ENCODE assay signal across 17 cellular contexts in the genomic region with DNA sequence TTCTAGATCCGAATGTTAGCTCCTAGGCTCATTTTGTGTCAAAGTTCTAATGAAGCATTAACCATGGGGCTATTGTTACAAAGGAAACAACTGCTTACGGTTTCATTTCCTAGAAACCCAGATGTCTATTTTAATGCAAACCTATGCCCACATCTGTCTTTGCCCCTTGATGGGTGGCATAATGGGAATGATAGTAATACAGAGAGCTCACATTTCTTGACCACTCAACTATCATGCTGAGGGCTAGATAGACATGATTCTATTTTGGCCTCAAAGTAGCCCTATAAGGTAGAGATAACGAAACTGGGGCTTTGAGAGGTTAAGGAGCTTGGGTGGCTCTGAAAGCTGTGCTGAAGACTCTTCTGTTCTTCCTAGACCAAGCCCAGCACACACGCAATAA. TPM values are rescaled to one million over a fixed set of nuclear protein-coding genes. Genes with fewer than 3 reads are reported as not detected.
DNase-seq lines count a peak whose midpoint lies in the region; ATAC-seq and TF ChIP-seq lines count a peak whose summit lies in the region.
"Had no signal": no experiment of that assay in that cellular context is flagged by ENCODE, and none has a peak within 500 bp of the region (broad histone marks: within the 10 kb centered on the region; RNA-seq: fewer than 3 reads in every experiment).

No MANE protein-coding gene starts in this region.

- H3K27ac Mint-ChIP-seq in stimulated activated memory B cell treated with anti-CD40 and anti-IgM and Interleukin-4, amounts not matched to agents 10 μg/mL and 1 μg/mL and 100 μg/mL, for 72 hours = peak overlapping the region; percentile 96
- H3K27ac Mint-ChIP-seq in effector memory CD8-positive, alpha-beta T cell = no peak overlapping the region
- H3K27ac Mint-ChIP-seq: activated T-helper 2 cell treated with anti-CD3 and anti-CD28 coated beads, Interferon-gamma antibody, Interleukin-2, Interleukin-4, amounts not matched to agents 10 μg/mL and 5 μg/mL and 100 μg/mL, durations not matched to agents 14 hours and 24 hours and 36 hours had no signal

- no peak for TF ChIP-seq CTCF in heart right ventricle (IDR thresholded peaks at IDR 0.05)

- H3K9me3 ChIP-seq in heart right ventricle (peaks cover 0 to 10% (median 0%) of the 10 kb centered on the region in 11 donors), HAP-1 (no peaks in the 10 kb centered on the region)
- H3K9me3 ChIP-seq: Caco-2 had no signal

- no peak overlapping the region for H3K27ac ChIP-seq in heart right ventricle
- H3K27ac ChIP-seq: tibial nerve had no signal

- DNase-seq in stimulated activated CD4-positive, alpha-beta T cell treated with anti-CD3 and anti-CD28 coated beads, Interleukin-4, amount 100 ng/mL, for 4 hours = no peak
- no peak for DNase-seq in effector memory CD8-positive, alpha-beta T cell
- no peak for DNase-seq in heart right ventricle
- DNase-seq in HAP-1 (ENCODE audit: low spot score in 2 of 2) = no peak
- DNase-seq: Caco-2, heart left ventricle, NCI-H1417 treated with DMSO at 0.1 percent for 48 hours had no signal

- peaks cover 0 to 12% (median 0%) of the 10 kb centered on the region in 9 donors for H3K4me1 ChIP-seq in heart right ventricle
- H3K4me1 ChIP-seq in HAP-1 = no peaks in the 10 kb centered on the region
- H3K4me1 ChIP-seq: Caco-2, heart left ventricle, tibial nerve had no signal

- peak overlapping the region in 1 of 10 donors; percentile 15 for H3K4me3 ChIP-seq in heart right ventricle
- H3K4me3 ChIP-seq in HAP-1 = no peak overlapping the region
- H3K4me3 ChIP-seq: tibial nerve had no signal

- WGBS in heart right ventricle, 2 donors = 81 to 83% methylated on average over 4 of the region's 4 CpGs

- H3K27me3 ChIP-seq in heart right ventricle (peaks cover 0 to 15% (median 0%) of the 10 kb centered on the region in 7 donors), HAP-1 (ENCODE audit: low read depth) (peaks cover 14% of the 10 kb centered on the region)
- H3K27me3 ChIP-seq: heart left ventricle, tibial nerve had no signal

- in situ Hi-C loops in HAP-1 (cut with MboI; ENCODE audit: low sequenced_read_pairs) = no loop called here

- H3K27me3 Mint-ChIP-seq in stimulated activated memory B cell treated with anti-CD40 and anti-IgM and Interleukin-4, amounts not matched to agents 10 μg/mL and 1 μg/mL and 100 μg/mL, for 72 hours = no peaks in the 10 kb centered on the region
- peaks cover 13 to 16% of the 10 kb centered on the region in 2 donors for H3K27me3 Mint-ChIP-seq in effector memory CD8-positive, alpha-beta T cell

- intact Hi-C loops in heart right ventricle (cut with DNase I) = no loop called here

- H3K9me3 Mint-ChIP-seq in stimulated activated memory B cell treated with anti-CD40 and anti-IgM and Interleukin-4, amounts not matched to agents 10 μg/mL and 1 μg/mL and 100 μg/mL, for 72 hours = peaks cover 2% of the 10 kb centered on the region
- H3K9me3 Mint-ChIP-seq in effector memory CD8-positive, alpha-beta T cell = no peaks in the 10 kb centered on the region
- H3K9me3 Mint-ChIP-seq: activated T-helper 2 cell treated with anti-CD3 and anti-CD28 coated beads, Interferon-gamma antibody, Interleukin-2, Interleukin-4, amounts not matched to agents 10 μg/mL and 5 μg/mL and 100 μg/mL, durations not matched to agents 14 hours and 24 hours and 36 hours had no signal

- H3K4me1 Mint-ChIP-seq in stimulated activated memory B cell treated with anti-CD40 and anti-IgM and Interleukin-4, amounts not matched to agents 10 μg/mL and 1 μg/mL and 100 μg/mL, for 72 hours = peaks cover 47% of the 10 kb centered on the region
- no peaks in the 10 kb centered on the region for H3K4me1 Mint-ChIP-seq in effector memory CD8-positive, alpha-beta T cell (ENCODE audit: low read depth in 2 of 2)
- H3K4me1 Mint-ChIP-seq: brain had no signal

- H3K36me3 Mint-ChIP-seq in stimulated activated memory B cell treated with anti-CD40 and anti-IgM and Interleukin-4, amounts not matched to agents 10 μg/mL and 1 μg/mL and 100 μg/mL, for 72 hours = peaks cover 19% of the 10 kb centered on the region
- H3K36me3 Mint-ChIP-seq in effector memory CD8-positive, alpha-beta T cell (ENCODE audit: insufficient read depth) = no peaks in the 10 kb centered on the region
- H3K36me3 Mint-ChIP-seq: brain had no signal

- H3K36me3 ChIP-seq in heart right ventricle (no peaks in the 10 kb centered on the region), HAP-1 (replicated peaks) (no peaks in the 10 kb centered on the region)
- H3K36me3 ChIP-seq: heart left ventricle, tibial nerve had no signal

- H3K4me3 Mint-ChIP-seq in stimulated activated memory B cell treated with anti-CD40 and anti-IgM and Interleukin-4, amounts not matched to agents 10 μg/mL and 1 μg/mL and 100 μg/mL, for 72 hours = peak overlapping the region; percentile 87
- H3K4me3 Mint-ChIP-seq in effector memory CD8-positive, alpha-beta T cell = no peak overlapping the region
- H3K4me3 Mint-ChIP-seq: brain, nephron had no signal

- ATAC-seq in GM18909 (IDR thresholded peaks at IDR 0.05; ENCODE audit: poor library complexity, unreplicated experiment) (peak; percentile 78), HG02642 (IDR thresholded peaks at IDR 0.05; ENCODE audit: poor library complexity, unreplicated experiment) (peak; percentile 68), HG03457 (IDR thresholded peaks at IDR 0.05; ENCODE audit: unreplicated experiment) (peak; percentile 50), heart right ventricle (no peak)
- ATAC-seq in stimulated activated memory B cell treated with anti-CD40 and anti-IgM and Interleukin-4, amounts not matched to agents 10 μg/mL and 1 μg/mL and 100 μg/mL, for 72 hours = peak; percentile 65
- ATAC-seq in effector memory CD8-positive, alpha-beta T cell (replicated peaks) = no peak
- ATAC-seq: heart left ventricle, left lobe of liver had no signal

RNA-seq across cellular contexts. Expression of gene TLR7, which starts 1.9 kb away (rescaled TPM):
- 1 to 10 TPM in 2 of 10 donors, under 1 TPM in 8; 0.15 to 3.2 (median 0.55) TPM for total RNA-seq in heart right ventricle
- under 1 TPM; 0.03 to 0.07 TPM for polyA plus RNA-seq in heart right ventricle
- total RNA-seq: activated T-helper 2 cell treated with anti-CD3 and anti-CD28 coated beads, Interferon-gamma antibody, Interleukin-2, Interleukin-4, amounts not matched to agents 10 μg/mL and 5 μg/mL and 100 μg/mL, durations not matched to agents 14 hours and 24 hours and 36 hours; H1 had no signal

RNA-seq across cellular contexts. Expression of gene TLR8, which starts 37.7 kb away (rescaled TPM):
- 1 to 10 TPM in 4 of 10 donors, under 1 TPM in 6; 0.17 to 6.9 (median 0.67) TPM for total RNA-seq in heart right ventricle
- polyA plus RNA-seq in heart right ventricle = under 1 TPM; 0.07 to 0.23 TPM
- total RNA-seq: activated T-helper 2 cell treated with anti-CD3 and anti-CD28 coated beads, Interferon-gamma antibody, Interleukin-2, Interleukin-4, amounts not matched to agents 10 μg/mL and 5 μg/mL and 100 μg/mL, durations not matched to agents 14 hours and 24 hours and 36 hours; Caco-2; H1 had no signal
- polyA plus RNA-seq: H1 had no signal

Comparison
In these comparisons a context has a peak if more than half of its experiments do, and no peak if none do; other contexts are left out.
1. ATAC-seq: peak in GM18909 (single experiment), HG02642 (single experiment), HG03457 (single experiment) and stimulated activated memory B cell treated with anti-CD40 and anti-IgM and Interleukin-4, amounts not matched to agents 10 μg/mL and 1 μg/mL and 100 μg/mL, for 72 hours (single experiment); none in effector memory CD8-positive, alpha-beta T cell (single experiment) and heart right ventricle (0 of 8).